8 cellular contexts compared by ENCODE assay signal in the genomic region with DNA sequence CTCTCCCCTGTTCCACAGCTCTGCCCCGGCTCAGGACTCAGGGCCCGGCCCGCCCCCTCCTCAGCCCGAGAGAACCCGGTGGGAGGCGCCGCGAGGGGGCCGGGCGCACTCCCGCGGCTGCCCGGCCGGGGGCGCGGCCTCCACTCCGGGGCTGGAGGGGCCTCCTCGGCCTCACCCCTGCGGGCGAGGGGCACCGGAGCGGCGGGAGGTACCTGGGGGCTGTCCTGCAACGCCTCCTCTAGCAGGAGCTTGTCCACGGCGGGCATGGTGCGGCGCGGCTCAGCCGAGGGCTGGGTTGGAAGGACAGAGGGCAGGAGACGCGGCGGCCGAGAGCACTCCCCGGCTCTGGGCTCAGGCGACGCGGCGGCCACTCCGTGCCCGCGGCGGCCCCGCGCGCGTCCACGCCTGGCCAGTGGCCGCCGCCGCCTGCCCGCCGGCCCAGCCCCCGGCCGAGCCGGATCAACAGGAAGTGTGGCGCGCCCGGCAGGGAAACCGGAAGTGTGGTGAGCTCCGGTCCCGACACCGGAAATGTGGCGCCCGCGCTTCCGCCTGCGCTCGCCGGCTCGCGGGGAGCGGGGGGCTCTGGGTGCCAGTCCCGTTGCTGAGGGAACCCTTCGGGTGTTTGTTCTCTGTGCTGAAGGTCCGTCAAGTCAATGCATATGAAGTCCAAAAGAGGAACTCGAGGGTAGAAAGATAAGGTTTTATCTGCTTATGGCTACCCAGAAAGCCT. TPM values are rescaled to one million over a fixed set of nuclear protein-coding genes. Genes with fewer than 3 reads are reported as not detected.
DNase-seq lines count a peak whose midpoint lies in the region; ATAC-seq, FAIRE-seq and TF ChIP-seq lines count a peak whose summit lies in the region.

A gene with protein sequence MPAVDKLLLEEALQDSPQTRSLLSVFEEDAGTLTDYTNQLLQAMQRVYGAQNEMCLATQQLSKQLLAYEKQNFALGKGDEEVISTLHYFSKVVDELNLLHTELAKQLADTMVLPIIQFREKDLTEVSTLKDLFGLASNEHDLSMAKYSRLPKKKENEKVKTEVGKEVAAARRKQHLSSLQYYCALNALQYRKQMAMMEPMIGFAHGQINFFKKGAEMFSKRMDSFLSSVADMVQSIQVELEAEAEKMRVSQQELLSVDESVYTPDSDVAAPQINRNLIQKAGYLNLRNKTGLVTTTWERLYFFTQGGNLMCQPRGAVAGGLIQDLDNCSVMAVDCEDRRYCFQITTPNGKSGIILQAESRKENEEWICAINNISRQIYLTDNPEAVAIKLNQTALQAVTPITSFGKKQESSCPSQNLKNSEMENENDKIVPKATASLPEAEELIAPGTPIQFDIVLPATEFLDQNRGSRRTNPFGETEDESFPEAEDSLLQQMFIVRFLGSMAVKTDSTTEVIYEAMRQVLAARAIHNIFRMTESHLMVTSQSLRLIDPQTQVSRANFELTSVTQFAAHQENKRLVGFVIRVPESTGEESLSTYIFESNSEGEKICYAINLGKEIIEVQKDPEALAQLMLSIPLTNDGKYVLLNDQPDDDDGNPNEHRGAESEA (minus strand): TSS at position 428 of the 730 bp plus-strand sequence. CDS start 162 bp downstream, at position 266.

- H3K4me2 ChIP-seq in H1 (ENCODE audit: insufficient read depth in 1 of 2, low read depth in 2 of 2, low read length in 2 of 2): peak within 1 kb of the TSS; percentile 85 to 92
- peak within 1 kb of the TSS; percentile 85 for H3K4me2 ChIP-seq in mesenchymal stem cell (ENCODE audit: low read length, poor library complexity, severe bottlenecking)

- H3K4me1 ChIP-seq in H1 (replicated peaks in 1 of 4; ENCODE audit: control insufficient read depth in 3 of 4, insufficient read depth in 4 of 4, low read length in 3 of 4): peaks cover 0 to 4% (median 0%) of the 10 kb centered on the region in 4 experiments; a peak in 1 of 7 replicates
- peaks cover 3% of the 10 kb centered on the region for H3K4me1 ChIP-seq in mesenchymal stem cell (ENCODE audit: control insufficient read depth, insufficient read depth, low read depth, low read length)

- H3K9me3 ChIP-seq in H1 (ENCODE audit: insufficient read depth in 2 of 2, low read depth in 1 of 2, low read length in 1 of 2): no peaks in the 10 kb centered on the region
- H3K9me3 ChIP-seq in mesenchymal stem cell (ENCODE audit: control insufficient read depth, low read length): no peaks in the 10 kb centered on the region

- no peak within 1 kb of the TSS for H3K4ac ChIP-seq in H1 (replicated peaks; ENCODE audit: insufficient read length, low read depth, low read length)
- peak within 1 kb of the TSS; percentile 73 to 85 for H3K4ac ChIP-seq in mesenchymal stem cell (ENCODE audit: low read depth in 1 of 2, low read length in 2 of 2)

- ATAC-seq in activated CD8-positive, alpha-beta memory T cell treated with anti-CD3 and anti-CD28 coated beads, Interleukin-2, amount 10 ng/mL, durations not matched to agents 7 days and 5 days: peak; percentile 85

- H3K23ac ChIP-seq in H1 (ENCODE audit: insufficient read length): no peak within 1 kb of the TSS
- H3K23ac ChIP-seq in mesenchymal stem cell (ENCODE audit: low read length in 2 of 2): peak within 1 kb of the TSS in 1 of 2 experiments; percentile 14

- H2BK12ac ChIP-seq in H1 (ENCODE audit: low read depth, low read length): no peak within 1 kb of the TSS
- H2BK12ac ChIP-seq in mesenchymal stem cell (ENCODE audit: low read length in 2 of 2): peak within 1 kb of the TSS in 1 of 2 experiments; percentile 98

- peak within 1 kb of the TSS; percentile 88 for H3K4me3 Mint-ChIP-seq in activated CD8-positive, alpha-beta memory T cell treated with anti-CD3 and anti-CD28 coated beads, Interleukin-2, amount 10 ng/mL, durations not matched to agents 7 days and 5 days

- H2BK120ac ChIP-seq in H1 (replicated peaks; ENCODE audit: low read depth, low read length): no peak within 1 kb of the TSS
- peak within 1 kb of the TSS; percentile 21 for H2BK120ac ChIP-seq in mesenchymal stem cell (ENCODE audit: low read depth, low read length)

- TF ChIP-seq EP300 in H1 (IDR thresholded peaks at IDR 0.05; ENCODE audit: borderline replicate concordance in 1 of 2, low read depth in 2 of 2, low read length in 2 of 2): 0 out of 3 replicates have a peak, but pooled peaks of 1 of the 2 experiments have one; percentile 3

- H2AFZ ChIP-seq in H1 (ENCODE audit: low read length) (peak within 1 kb of the TSS; percentile 98; the same call in 1 of the 2 replicates), mesenchymal stem cell (ENCODE audit: low read depth, low read length) (peak within 1 kb of the TSS; percentile 66)

- peak within 1 kb of the TSS; percentile 76; the same call in 1 of the 2 replicates for H3K27ac ChIP-seq in H1 (ENCODE audit: low read depth, low read length)
- H3K27ac ChIP-seq in mesenchymal stem cell (ENCODE audit: low read length, poor library complexity, severe bottlenecking): peak within 1 kb of the TSS; percentile 84

- TF ChIP-seq RAD21 in H1 (IDR thresholded peaks at IDR 0.05 in 1 of 2, conservative IDR thresholded peaks at IDR 0.05 in 1 of 2; ENCODE audit: low read depth in 2 of 2, low read length in 2 of 2): 0 out of 4 replicates have a peak, but pooled peaks have one; percentile 11 to 22

- H3K27me3 ChIP-seq in H1 (replicated peaks in 1 of 4; ENCODE audit: control insufficient read depth in 3 of 4, extremely low read depth in 1 of 4, insufficient read depth in 3 of 4, low read length in 3 of 4) (peaks cover 0 to 3% (median under 1%) of the 10 kb centered on the region in 4 experiments; a peak in 3 of 7 replicates), mesenchymal stem cell (ENCODE audit: control insufficient read depth in 1 of 2, insufficient read depth in 1 of 2, low read length in 2 of 2) (no peaks in the 10 kb centered on the region)

- H2BK20ac ChIP-seq in H1 (ENCODE audit: low read length): no peak within 1 kb of the TSS

- H3K79me2 ChIP-seq in H1 (ENCODE audit: control insufficient read depth in 1 of 2, insufficient read depth in 2 of 2, low read length in 2 of 2): peaks cover 0 to 19% of the 10 kb centered on the region in 2 experiments; a peak in 2 of 4 replicates

- WGBS in H1 (ENCODE audit: extremely low coverage in 1 of 2, insufficient coverage in 1 of 2, insufficient read length in 1 of 2, insufficient replicate concordance in 2 of 2, low coverage in 1 of 2, low lambda C conversion rate in 2 of 2, missing lambda C conversion rate in 1 of 2), 2 experiments: 1% methylated on average over 46 of the region's 77 CpGs; no CpG with 5 or more reads in 1 of the 2 experiments
- WGBS in mesenchymal stem cell: under 1% methylated on average over 75 of the region's 77 CpGs

- H3K36me3 ChIP-seq in H1 (ENCODE audit: control insufficient read depth in 2 of 4, insufficient read depth in 4 of 4, low read length in 3 of 4) (no peaks in the 10 kb centered on the region), mesenchymal stem cell (ENCODE audit: control insufficient read depth in 1 of 2, insufficient read depth in 2 of 2, low read depth in 1 of 2, low read length in 2 of 2) (peaks cover 3 to 8% of the 10 kb centered on the region in 2 experiments)

- peaks cover 2% of the 10 kb centered on the region for H3K27me3 Mint-ChIP-seq in activated CD8-positive, alpha-beta memory T cell treated with anti-CD3 and anti-CD28 coated beads, Interleukin-2, amount 10 ng/mL, durations not matched to agents 7 days and 5 days

- peaks cover 4% of the 10 kb centered on the region for H3K23me2 ChIP-seq in H1 (ENCODE audit: low read depth, low read length)

- H3K4me3 ChIP-seq in H1 (ENCODE audit: extremely low read depth in 1 of 4, insufficient read depth in 2 of 4, low read depth in 3 of 4, low read length in 4 of 4) (peak within 1 kb of the TSS; percentile 59 to 90 (median 70)), mesenchymal stem cell (ENCODE audit: insufficient read depth in 1 of 2, low read depth in 1 of 2, low read length in 2 of 2) (peak within 1 kb of the TSS; percentile 90 to 94)

- POLR2A ChIA-PET in H1 (lab: Charles Lee; ENCODE audit: partially characterized antibody): interaction anchor here (1.0 to 1.9 kb wide), 8 partner anchors 14 to 115 kb away, joined by 3 to 7 read pairs (median 4); no protein-coding TSS in a partner anchor

- H3K79me1 ChIP-seq in H1 (ENCODE audit: low read depth, low read length) (peaks cover 3% of the 10 kb centered on the region; the same call in 1 of the 2 replicates), mesenchymal stem cell (replicated peaks; ENCODE audit: low read length, poor library complexity, severe bottlenecking) (peaks cover 2% of the 10 kb centered on the region)

- H4K5ac ChIP-seq in H1 (ENCODE audit: insufficient read length, low read depth, low read length): peak within 1 kb of the TSS; percentile 86

- H3K9ac ChIP-seq in H1 (replicated peaks in 1 of 4; ENCODE audit: extremely low read depth in 1 of 4, low read depth in 3 of 4, low read length in 3 of 4) (peak within 1 kb of the TSS; percentile 26 to 87 (median 40); a peak in 6 of 7 replicates), mesenchymal stem cell (ENCODE audit: low read length) (peak within 1 kb of the TSS; percentile 92)

- H3K56ac ChIP-seq in H1 (replicated peaks; ENCODE audit: insufficient read length, low read depth, low read length): peak within 1 kb of the TSS; percentile 66

- FAIRE-seq in H1 (lab: Jason Lieb, UNC): no peak

- H2BK15ac ChIP-seq in H1 (ENCODE audit: low read length) (no peak within 1 kb of the TSS), mesenchymal stem cell (ENCODE audit: low read depth, poor library complexity, severe bottlenecking) (peak within 1 kb of the TSS; percentile 96)

- no peak within 1 kb of the TSS for H4K91ac ChIP-seq in H1 (replicated peaks; ENCODE audit: insufficient read length, low read length)
- peak within 1 kb of the TSS; percentile 93 for H4K91ac ChIP-seq in mesenchymal stem cell (ENCODE audit: low read length)

- H3K36me3 Mint-ChIP-seq in activated CD8-positive, alpha-beta memory T cell treated with anti-CD3 and anti-CD28 coated beads, Interleukin-2, amount 10 ng/mL, durations not matched to agents 7 days and 5 days: peaks cover 1% of the 10 kb centered on the region

- H2BK5ac ChIP-seq in H1 (ENCODE audit: low read depth, low read length) (peak within 1 kb of the TSS; percentile 66; the same call in 1 of the 2 replicates), mesenchymal stem cell (ENCODE audit: low read depth, low read length, poor library complexity, severe bottlenecking) (peak within 1 kb of the TSS; percentile 68)

- TF ChIP-seq CTCF in GM20000 (IDR thresholded peaks at IDR 0.05; ENCODE audit: extremely low read depth, missing control alignments): no peak
- peak; percentile 26 to 44 (median 28) for TF ChIP-seq CTCF in H1 (IDR thresholded peaks at IDR 0.05; ENCODE audit: control extremely low read depth in 1 of 3, insufficient read depth in 1 of 3, low read depth in 1 of 3, low read length in 3 of 3)

- H4K8ac ChIP-seq in H1 (ENCODE audit: extremely low read depth, insufficient read depth, low read length) (peak within 1 kb of the TSS; percentile 89; the same call in 1 of the 2 replicates), mesenchymal stem cell (ENCODE audit: low read length) (peak within 1 kb of the TSS; percentile 86)

- H4K20me1 ChIP-seq in H1 (replicated peaks in 1 of 2; ENCODE audit: control insufficient read depth in 1 of 2, insufficient read depth in 2 of 2, low read length in 2 of 2): peaks cover 0 to 2% of the 10 kb centered on the region in 2 experiments

- H3K27ac Mint-ChIP-seq in activated CD8-positive, alpha-beta memory T cell treated with anti-CD3 and anti-CD28 coated beads, Interleukin-2, amount 10 ng/mL, durations not matched to agents 7 days and 5 days: peak within 1 kb of the TSS; percentile 85

- H3K4me1 Mint-ChIP-seq in activated CD8-positive, alpha-beta memory T cell treated with anti-CD3 and anti-CD28 coated beads, Interleukin-2, amount 10 ng/mL, durations not matched to agents 7 days and 5 days: peaks cover 30% of the 10 kb centered on the region

- DNase-seq in CMK (ENCODE audit: low read depth) (peak; percentile 56), GM20000 (ENCODE audit: low spot score) (peak; percentile 97), HUDEP-2 (lab: John Stamatoyannopoulos, UW; ENCODE audit: unreplicated experiment in 76 of 76) (peak in 74 of 76 experiments; percentile 17 to 89 (median 73)), NOMO-1 treated with DMSO at 0.1 percent for 48 hours (lab: John Stamatoyannopoulos, UW; ENCODE audit: unreplicated experiment) (peak; percentile 72), H1 (ENCODE audit: low read depth in 1 of 2, low spot score in 2 of 2) (peak in 1 of 2 experiments; percentile 88), mesenchymal stem cell (peak; percentile 90)
- peak; percentile 82 for DNase-seq in activated CD8-positive, alpha-beta memory T cell treated with anti-CD3 and anti-CD28 coated beads, Interleukin-2, amount 10 ng/mL, durations not matched to agents 7 days and 5 days
- DNase-seq in stimulated activated CD8-positive, alpha-beta memory T cell treated with anti-CD3 and anti-CD28 coated beads, Interleukin-12 subunit alpha, Interleukin-12 subunit beta, amount 100 ng/mL, for 4 hours (ENCODE audit: low read depth): peak; percentile 75

- H3K14ac ChIP-seq in H1 (ENCODE audit: insufficient read length) (no peak within 1 kb of the TSS), mesenchymal stem cell (ENCODE audit: low read length in 2 of 2) (peak within 1 kb of the TSS in 1 of 2 experiments; percentile 98)

- CTCF ChIA-PET in activated CD8-positive, alpha-beta memory T cell treated with anti-CD3 and anti-CD28 coated beads, Interleukin-2, amount 10 ng/mL, durations not matched to agents 7 days and 5 days (lab: Charles Lee): interaction anchor here (0.6 to 1.8 kb wide), 7 partner anchors 10 to 147 kb away, joined by 3 to 6 read pairs (median 5); no protein-coding TSS in a partner anchor
- CTCF ChIA-PET in H1 (lab: Charles Lee; ENCODE audit: partially characterized antibody): interaction anchor here (0.6 to 1.6 kb wide), 9 partner anchors 12 to 149 kb away, joined by 3 to 5 read pairs (median 4); no protein-coding TSS in a partner anchor

- peak; percentile 55 to 66 for TF ChIP-seq POLR2A in H1 (IDR thresholded peaks at IDR 0.05; ENCODE audit: control extremely low read depth in 1 of 2, low read depth in 2 of 2, low read length in 2 of 2)

- H3K9me3 Mint-ChIP-seq in activated CD8-positive, alpha-beta memory T cell treated with anti-CD3 and anti-CD28 coated beads, Interleukin-2, amount 10 ng/mL, durations not matched to agents 7 days and 5 days (ENCODE audit: low read depth): no peaks in the 10 kb centered on the region

- H2AK5ac ChIP-seq in H1 (ENCODE audit: low read depth, low read length): no peak within 1 kb of the TSS
- peak within 1 kb of the TSS; percentile 76 for H2AK5ac ChIP-seq in mesenchymal stem cell (ENCODE audit: low read length, severe bottlenecking)

- H3K18ac ChIP-seq in H1 (ENCODE audit: extremely low read depth, low read length) (peak within 1 kb of the TSS; percentile 78; the same call in 1 of the 2 replicates), mesenchymal stem cell (ENCODE audit: low read depth in 1 of 2, low read length in 2 of 2) (peak within 1 kb of the TSS; percentile 94 to 97)

RNA-seq across cellular contexts. Expression of the gene that starts here (rescaled TPM):
- 10 to 100 TPM; 22.6 to 25.5 TPM for total RNA-seq in activated CD8-positive, alpha-beta memory T cell treated with anti-CD3 and anti-CD28 coated beads, Interleukin-2, amount 10 ng/mL, durations not matched to agents 7 days and 5 days
- total RNA-seq in H1 (2021; fragmentation: NEBNext Ultra II Directional; extraction: Animal tissue kit (Norgen Biotek cat#: 25700)): 19.0 and 22.9 TPM in 2 replicates
- 8.9 TPM in 2 replicates for polyA plus RNA-seq in H1 (2011; rRNA removed)
- polyA plus RNA-seq in H1 (2011; cell fraction: cytosol; rRNA removed): 15.1 TPM
- polyA plus RNA-seq in H1 (2011; cell fraction: nucleus; rRNA removed): 18.0 TPM
- polyA plus RNA-seq in H1 (2012, experiment 1 of 2): 12.3 to 23.4 TPM (median 16.6 TPM) in 4 replicates
- polyA plus RNA-seq in H1 (2012, experiment 2 of 2): 3.9 TPM
- polyA plus RNA-seq in H1 (2013, experiment 1 of 2): 13.1 TPM
- polyA plus RNA-seq in H1 (2013, experiment 2 of 2): 13.5 TPM
- 20.5 and 22.6 TPM in 2 replicates for polyA minus RNA-seq in H1 (2011; rRNA and poly(A)+ RNA removed)
- 11.7 TPM for polyA minus RNA-seq in H1 (2011; cell fraction: cytosol; rRNA and poly(A)+ RNA removed)
- polyA minus RNA-seq in H1 (2011; cell fraction: nucleus; rRNA and poly(A)+ RNA removed): 40.4 TPM
- polyA plus RNA-seq in mesenchymal stem cell (2013, experiment 1 of 2): 14.5 TPM
- 16.6 TPM for polyA plus RNA-seq in mesenchymal stem cell (2013, experiment 2 of 2)
